In the genomic region with DNA sequence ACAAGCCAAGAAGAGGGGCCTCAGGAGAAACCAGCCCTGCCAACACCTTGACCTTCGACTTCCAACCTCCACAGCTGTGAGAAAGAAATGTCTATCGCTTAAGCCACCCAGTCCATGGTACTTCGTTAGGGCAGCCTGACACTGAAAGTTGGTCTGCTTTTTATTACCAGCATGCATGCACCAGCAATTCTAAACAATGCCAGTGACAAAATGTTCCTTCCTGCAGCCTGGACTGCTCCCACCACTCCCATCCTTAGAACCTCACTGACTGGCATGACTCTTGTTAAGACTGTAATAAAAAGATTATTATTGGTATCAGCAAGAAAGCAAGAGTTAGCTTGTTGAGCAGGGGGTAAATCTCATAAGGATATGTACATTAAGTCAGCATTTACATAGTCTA, we compare ENCODE assay signal across 35 cellular contexts.
"Had no signal": no experiment of that assay in that cellular context is flagged by ENCODE, and none has a peak within 500 bp of the region (broad histone marks: within the 10 kb centered on the region; RNA-seq: fewer than 3 reads in every experiment).

No MANE protein-coding gene starts in this region.

- H3K27me3 ChIP-seq: adrenal gland, body of pancreas, brain microvascular endothelial cell, breast epithelium had no signal

- H3K4me1 ChIP-seq: adrenal gland, body of pancreas, breast epithelium had no signal

- H3K36me3 ChIP-seq: adrenal gland, brain microvascular endothelial cell, breast epithelium had no signal

- H3K4me1 Mint-ChIP-seq: activated B cell treated with CpG ODN at 0.5 μM for 24 hours; activated CD4-positive, alpha-beta T cell treated with anti-CD3 and anti-CD28 coated beads, Interleukin-2, amount 10 ng/mL, durations not matched to agents 24 days and 14 days; activated naive CD8-positive, alpha-beta T cell treated with anti-CD3 and anti-CD28 coated beads for 36 hours had no signal

- H3K9me3 Mint-ChIP-seq: activated B cell treated with CpG ODN at 0.5 μM for 24 hours; activated CD4-positive, alpha-beta memory T cell treated with anti-CD3 and anti-CD28 coated beads for 36 hours; activated CD4-positive, alpha-beta T cell treated with anti-CD3 and anti-CD28 coated beads, Interleukin-2, amount 10 ng/mL, durations not matched to agents 24 days and 14 days; activated CD8-positive, alpha-beta T cell treated with anti-CD3 and anti-CD28 coated beads for 36 hours; activated naive CD4-positive, alpha-beta T cell treated with anti-CD3 and anti-CD28 coated beads for 36 hours; activated naive CD4-positive, alpha-beta T cell treated with anti-CD3 and anti-CD28 coated beads, Interleukin-2, amount 50 U/mL, for 72 hours; activated naive CD8-positive, alpha-beta T cell treated with anti-CD3 and anti-CD28 coated beads for 36 hours; activated T-cell treated with anti-CD3 and anti-CD28 coated beads, Interleukin-2, amount 50 U/mL, for 4 hours; activated T-cell treated with anti-CD3 and anti-CD28 coated beads, Interleukin-2, amount 50 U/mL, for 72 hours; activated T-helper 1 cell treated with anti-CD3 and anti-CD28 coated beads, Interleukin-12 subunit alpha, Interleukin-12 subunit beta, Interleukin-2, Interleukin-4 antibody, amounts not matched to agents 30 ng/mL and 10 ng/mL and 1 ng/mL, durations not matched to agents 14 hours and 24 hours and 36 hours; activated T-helper 17 cell treated with anti-CD3 and anti-CD28 coated beads, Interleukin-2, amount 50 U/mL, for 72 hours; T-helper 1 cell treated with Interleukin-12 subunit alpha and Interleukin-12 subunit beta and Interleukin-4 antibody, amounts not matched to agents 30 μg/mL and 1 μg/mL, for 36 hours; T-helper 2 cell treated with Interferon-gamma antibody and Interleukin-4, amounts not matched to agents 5 μg/mL and 100 μg/mL, for 36 hours had no signal

- H3K27ac Mint-ChIP-seq: activated B cell treated with CpG ODN at 0.5 μM for 24 hours; activated CD4-positive, alpha-beta memory T cell treated with anti-CD3 and anti-CD28 coated beads for 36 hours; activated CD4-positive, alpha-beta T cell treated with anti-CD3 and anti-CD28 coated beads, Interleukin-2, amount 10 ng/mL, durations not matched to agents 24 days and 14 days; activated CD8-positive, alpha-beta T cell treated with anti-CD3 and anti-CD28 coated beads for 36 hours; activated naive CD4-positive, alpha-beta T cell treated with anti-CD3 and anti-CD28 coated beads for 36 hours; activated naive CD4-positive, alpha-beta T cell treated with anti-CD3 and anti-CD28 coated beads, Interleukin-2, amount 50 U/mL, for 72 hours; activated naive CD8-positive, alpha-beta T cell treated with anti-CD3 and anti-CD28 coated beads for 36 hours; activated T-cell treated with anti-CD3 and anti-CD28 coated beads, Interleukin-2, amount 50 U/mL, for 72 hours; activated T-helper 1 cell treated with anti-CD3 and anti-CD28 coated beads, Interleukin-12 subunit alpha, Interleukin-12 subunit beta, Interleukin-2, Interleukin-4 antibody, amounts not matched to agents 30 ng/mL and 10 ng/mL and 1 ng/mL, durations not matched to agents 14 hours and 24 hours and 36 hours; activated T-helper 17 cell treated with anti-CD3 and anti-CD28 coated beads, Interleukin-2, amount 50 U/mL, for 72 hours; T-helper 1 cell treated with Interleukin-12 subunit alpha and Interleukin-12 subunit beta and Interleukin-4 antibody, amounts not matched to agents 30 μg/mL and 1 μg/mL, for 36 hours; T-helper 2 cell treated with Interferon-gamma antibody and Interleukin-4, amounts not matched to agents 5 μg/mL and 100 μg/mL, for 36 hours had no signal

- H3K36me3 Mint-ChIP-seq: activated CD4-positive, alpha-beta memory T cell treated with anti-CD3 and anti-CD28 coated beads for 36 hours; activated naive CD4-positive, alpha-beta T cell treated with anti-CD3 and anti-CD28 coated beads, Interleukin-2, amount 50 U/mL, for 72 hours; activated naive CD8-positive, alpha-beta T cell treated with anti-CD3 and anti-CD28 coated beads for 36 hours had no signal

- H3K4me3 Mint-ChIP-seq: activated B cell treated with CpG ODN at 0.5 μM for 24 hours; activated CD4-positive, alpha-beta memory T cell treated with anti-CD3 and anti-CD28 coated beads for 36 hours; activated CD4-positive, alpha-beta T cell treated with anti-CD3 and anti-CD28 coated beads, Interleukin-2, amount 10 ng/mL, durations not matched to agents 24 days and 14 days; activated CD8-positive, alpha-beta T cell treated with anti-CD3 and anti-CD28 coated beads for 36 hours; activated naive CD4-positive, alpha-beta T cell treated with anti-CD3 and anti-CD28 coated beads for 36 hours; activated naive CD8-positive, alpha-beta T cell treated with anti-CD3 and anti-CD28 coated beads for 36 hours; activated T-cell treated with anti-CD3 and anti-CD28 coated beads, Interleukin-2, amount 50 U/mL, for 4 hours; activated T-cell treated with anti-CD3 and anti-CD28 coated beads, Interleukin-2, amount 50 U/mL, for 72 hours; activated T-helper 1 cell treated with anti-CD3 and anti-CD28 coated beads, Interleukin-12 subunit alpha, Interleukin-12 subunit beta, Interleukin-2, Interleukin-4 antibody, amounts not matched to agents 30 ng/mL and 10 ng/mL and 1 ng/mL, durations not matched to agents 14 hours and 24 hours and 36 hours; activated T-helper 17 cell treated with anti-CD3 and anti-CD28 coated beads, Interleukin-2, amount 50 U/mL, for 72 hours; T-helper 1 cell treated with Interleukin-12 subunit alpha and Interleukin-12 subunit beta and Interleukin-4 antibody, amounts not matched to agents 30 μg/mL and 1 μg/mL, for 36 hours; T-helper 2 cell treated with Interferon-gamma antibody and Interleukin-4, amounts not matched to agents 5 μg/mL and 100 μg/mL, for 36 hours had no signal

- H3K4me3 ChIP-seq: adrenal gland, body of pancreas, breast epithelium had no signal

- H3K9me3 ChIP-seq: adrenal gland, body of pancreas, breast epithelium had no signal

- ATAC-seq: activated CD8-positive, alpha-beta T cell treated with anti-CD3 and anti-CD28 coated beads for 36 hours; activated naive CD4-positive, alpha-beta T cell treated with anti-CD3 and anti-CD28 coated beads, Interleukin-2, amount 50 U/mL, for 72 hours; activated T-cell treated with anti-CD3 and anti-CD28 coated beads, Interleukin-2, amount 50 U/mL, for 4 hours; activated T-cell treated with anti-CD3 and anti-CD28 coated beads, Interleukin-2, amount 50 U/mL, for 72 hours; activated T-helper 17 cell treated with anti-CD3 and anti-CD28 coated beads, Interleukin-2, amount 50 U/mL, for 72 hours; body of pancreas had no signal

- DNase-seq: activated B cell treated with CpG ODN at 0.5 μM for 24 hours; activated CD4-positive, alpha-beta memory T cell treated with anti-CD3 and anti-CD28 coated beads for 36 hours; activated CD4-positive, alpha-beta T cell treated with anti-CD3 and anti-CD28 coated beads for 4 hours; activated CD4-positive, alpha-beta T cell treated with anti-CD3 and anti-CD28 coated beads, Interleukin-2, amount 10 ng/mL, durations not matched to agents 24 days and 14 days; activated CD4-positive, alpha-beta T cell treated with anti-CD3 and anti-CD28 coated beads, Interleukin-2, amount 50 U/mL, for 1 hour; activated CD4-positive, alpha-beta T cell treated with anti-CD3 and anti-CD28 coated beads, Interleukin-2, amount 50 U/mL, for 4 hours; activated CD4-positive, CD25-positive, alpha-beta regulatory T cell treated with anti-CD3 and anti-CD28 coated beads, Interleukin-2, amount 50 U/mL, for 72 hours; activated CD8-positive, alpha-beta memory T cell treated with anti-CD3 and anti-CD28 coated beads, Interleukin-2, amount 50 U/mL, for 4 hours; activated CD8-positive, alpha-beta T cell treated with anti-CD3 and anti-CD28 coated beads for 36 hours; activated effector memory CD4-positive, alpha-beta T cell treated with anti-CD3 and anti-CD28 coated beads, Interleukin-2, amount 50 U/mL, for 16 hours; activated gamma-delta T cell treated with Interleukin-2 at 50 U/mL for 16 hours; activated naive CD4-positive, alpha-beta T cell; activated naive CD4-positive, alpha-beta T cell treated with anti-CD3 and anti-CD28 coated beads for 36 hours; activated naive CD4-positive, alpha-beta T cell treated with anti-CD3 and anti-CD28 coated beads, Interleukin-2, amount 50 U/mL, for 16 hours; activated naive CD8-positive, alpha-beta T cell treated with anti-CD3 and anti-CD28 coated beads for 36 hours; activated T-cell treated with anti-CD3 and anti-CD28 coated beads for 4 hours; activated T-cell treated with anti-CD3 and anti-CD28 coated beads, Interleukin-2, amount 50 U/mL, for 1 hour; activated T-cell treated with anti-CD3 and anti-CD28 coated beads, Interleukin-2, amount 50 U/mL, for 4 hours; activated T-cell treated with anti-CD3 and anti-CD28 coated beads, Interleukin-2, amount 50 U/mL, for 72 hours; adrenal gland; amniotic stem cell; aorta; body of pancreas; brain microvascular endothelial cell; central memory CD4-positive, alpha-beta T cell; T-helper 1 cell; T-helper 2 cell; T-helper 9 cell had no signal

- H3K27me3 Mint-ChIP-seq: activated CD4-positive, alpha-beta memory T cell treated with anti-CD3 and anti-CD28 coated beads for 36 hours; activated CD4-positive, alpha-beta T cell treated with anti-CD3 and anti-CD28 coated beads, Interleukin-2, amount 10 ng/mL, durations not matched to agents 24 days and 14 days; activated CD8-positive, alpha-beta T cell treated with anti-CD3 and anti-CD28 coated beads for 36 hours; activated naive CD8-positive, alpha-beta T cell treated with anti-CD3 and anti-CD28 coated beads for 36 hours; activated T-helper 17 cell treated with anti-CD3 and anti-CD28 coated beads, Interleukin-2, amount 50 U/mL, for 72 hours had no signal

- H3K27ac ChIP-seq: adrenal gland, body of pancreas, brain microvascular endothelial cell, breast epithelium, VCaP had no signal
